ENCODE assay signal across 1 cellular context in genomic region chr2:178193823-178194599, GRCh38.
TF ChIP-seq lines count a peak whose summit lies in the region.

Gene OSBPL6 (plus strand): TSS chr2:178194512. CDS start chr2:178306185, 111,673 bp downstream.

TF ChIP-seq in K562, 482 proteins besides CTCF, POLR2A, EP300 and RAD21 (continued from another document and continues in another):
- no peak for TF ChIP-seq ATF3 (IDR thresholded peaks at IDR 0.05)
- no peak for TF ChIP-seq ATF3 (CRISPR knock-in tag; conservative IDR thresholded peaks at IDR 0.05)
- no peak for TF ChIP-seq ZNF124 (CRISPR knock-in tag; IDR thresholded peaks at IDR 0.05)
- no peak for TF ChIP-seq PHB (CRISPR knock-in tag; IDR thresholded peaks at IDR 0.05)
- no peak for TF ChIP-seq ZNF655 (CRISPR knock-in tag; IDR thresholded peaks at IDR 0.05)
- TF ChIP-seq TAF1 (IDR thresholded peaks at IDR 0.05; ENCODE audit: control insufficient read depth, extremely low read depth, insufficient read depth, low read length, severe bottlenecking), result peak; percentile 58
- no peak for TF ChIP-seq BDP1 (IDR thresholded peaks at IDR 0.05; ENCODE audit: insufficient read depth, insufficient read length)
- TF ChIP-seq PHF21A (IDR thresholded peaks at IDR 0.05; ENCODE audit: borderline replicate concordance, low read depth), result no peak
- TF ChIP-seq CTBP1 (IDR thresholded peaks at IDR 0.05; ENCODE audit: borderline replicate concordance), result peak; percentile 99
- TF ChIP-seq ZNF23 (CRISPR knock-in tag; IDR thresholded peaks at IDR 0.05), result no peak
- TF ChIP-seq MBD1 (CRISPR knock-in tag; IDR thresholded peaks at IDR 0.05), result no peak
- TF ChIP-seq ZFP1 (CRISPR knock-in tag; IDR thresholded peaks at IDR 0.05), result no peak
- no peak for TF ChIP-seq ZNF780A (CRISPR knock-in tag; IDR thresholded peaks at IDR 0.05)
- TF ChIP-seq USF1 (CRISPR knock-in tag; IDR thresholded peaks at IDR 0.05), result peak; percentile 33; the same call in 1 of the 2 replicates
- no peak for TF ChIP-seq NELFE (IDR thresholded peaks at IDR 0.05; ENCODE audit: insufficient read depth, insufficient read length)
- no peak for TF ChIP-seq GATA2 (CRISPR knock-in tag; IDR thresholded peaks at IDR 0.05)
- TF ChIP-seq ZNF121 (CRISPR knock-in tag; conservative IDR thresholded peaks at IDR 0.05), result no peak
- peak; percentile 36; the same call in 1 of the 2 replicates for TF ChIP-seq SUPT5H (IDR thresholded peaks at IDR 0.05)
- TF ChIP-seq FOXO4 (CRISPR knock-in tag; IDR thresholded peaks at IDR 0.05), result no peak
- TF ChIP-seq ZBED1 (IDR thresholded peaks at IDR 0.05), result no peak
- TF ChIP-seq PRPF4 (IDR thresholded peaks at IDR 0.05; ENCODE audit: insufficient read depth, low read depth, low read length, poor library complexity, severe bottlenecking), result no peak
- no peak; the same call in 1 of the 2 replicates for TF ChIP-seq ZNF282 (CRISPR knock-in tag; IDR thresholded peaks at IDR 0.05)
- no peak for TF ChIP-seq E4F1 (CRISPR knock-in tag; IDR thresholded peaks at IDR 0.05; ENCODE audit: borderline replicate concordance)
- TF ChIP-seq RBM34 (IDR thresholded peaks at IDR 0.05; ENCODE audit: borderline replicate concordance, insufficient read depth, low read length), result 0 out of 2 replicates have a peak, but pooled peaks have one; percentile 19
- TF ChIP-seq ZEB2 (IDR thresholded peaks at IDR 0.05), result no peak
- no peak for TF ChIP-seq SREBF1 (IDR thresholded peaks at IDR 0.05; ENCODE audit: borderline replicate concordance, low read depth, low read length)
- TF ChIP-seq MAX (CRISPR knock-in tag; IDR thresholded peaks at IDR 0.05), result no peak
- TF ChIP-seq SAP30 (IDR thresholded peaks at IDR 0.05; ENCODE audit: borderline replicate concordance, insufficient read depth, low read depth, low read length, poor library complexity, severe bottlenecking), result no peak
- no peak for TF ChIP-seq ZNF395 (CRISPR knock-in tag; IDR thresholded peaks at IDR 0.05)
- no peak for TF ChIP-seq MXD1 (CRISPR knock-in tag; IDR thresholded peaks at IDR 0.05; ENCODE audit: borderline replicate concordance, poor library complexity, severe bottlenecking)
- TF ChIP-seq EZH2 (IDR thresholded peaks at IDR 0.05; ENCODE audit: borderline replicate concordance, low read depth, low read length), result no peak
- no peak for TF ChIP-seq NUFIP1 (IDR thresholded peaks at IDR 0.05; ENCODE audit: partially characterized antibody)
- TF ChIP-seq ZNF324 (CRISPR knock-in tag; IDR thresholded peaks at IDR 0.05), result no peak
- no peak for TF ChIP-seq NR2C2 (CRISPR knock-in tag; IDR thresholded peaks at IDR 0.05)
- TF ChIP-seq NR2C2 (tag; IDR thresholded peaks at IDR 0.05), result no peak
- TF ChIP-seq ZKSCAN8 (CRISPR knock-in tag; IDR thresholded peaks at IDR 0.05), result no peak
- no peak; the same call in 1 of the 2 replicates for TF ChIP-seq FOXP4 (CRISPR knock-in tag; IDR thresholded peaks at IDR 0.05; ENCODE audit: borderline replicate concordance)
- no peak for TF ChIP-seq ZNF696 (CRISPR knock-in tag; conservative IDR thresholded peaks at IDR 0.05)
- no peak for TF ChIP-seq ARID3B (CRISPR knock-in tag; IDR thresholded peaks at IDR 0.05; ENCODE audit: borderline replicate concordance)
- TF ChIP-seq HNRNPH1 (optimal IDR thresholded peaks at IDR 0.05; ENCODE audit: low read depth, low read length), result no peak
- peak; percentile 64 for TF ChIP-seq PHF20 (IDR thresholded peaks at IDR 0.05; ENCODE audit: partially characterized antibody)
- TF ChIP-seq ZBTB8A (IDR thresholded peaks at IDR 0.05; ENCODE audit: partially characterized antibody), result no peak
- TF ChIP-seq ZNF212 (CRISPR knock-in tag; IDR thresholded peaks at IDR 0.05), result no peak
- TF ChIP-seq ELK1 (CRISPR knock-in tag; IDR thresholded peaks at IDR 0.05), result no peak
- TF ChIP-seq HDAC6 (IDR thresholded peaks at IDR 0.05; ENCODE audit: low read depth, low read length), result no peak
- TF ChIP-seq ETV1 (tag; conservative IDR thresholded peaks at IDR 0.05; ENCODE audit: low read depth), result no peak
- TF ChIP-seq RNF219 (CRISPR knock-in tag; IDR thresholded peaks at IDR 0.05), result no peak
